Comparison of ENCODE assay signal across 1 cellular context in the genomic region with DNA sequence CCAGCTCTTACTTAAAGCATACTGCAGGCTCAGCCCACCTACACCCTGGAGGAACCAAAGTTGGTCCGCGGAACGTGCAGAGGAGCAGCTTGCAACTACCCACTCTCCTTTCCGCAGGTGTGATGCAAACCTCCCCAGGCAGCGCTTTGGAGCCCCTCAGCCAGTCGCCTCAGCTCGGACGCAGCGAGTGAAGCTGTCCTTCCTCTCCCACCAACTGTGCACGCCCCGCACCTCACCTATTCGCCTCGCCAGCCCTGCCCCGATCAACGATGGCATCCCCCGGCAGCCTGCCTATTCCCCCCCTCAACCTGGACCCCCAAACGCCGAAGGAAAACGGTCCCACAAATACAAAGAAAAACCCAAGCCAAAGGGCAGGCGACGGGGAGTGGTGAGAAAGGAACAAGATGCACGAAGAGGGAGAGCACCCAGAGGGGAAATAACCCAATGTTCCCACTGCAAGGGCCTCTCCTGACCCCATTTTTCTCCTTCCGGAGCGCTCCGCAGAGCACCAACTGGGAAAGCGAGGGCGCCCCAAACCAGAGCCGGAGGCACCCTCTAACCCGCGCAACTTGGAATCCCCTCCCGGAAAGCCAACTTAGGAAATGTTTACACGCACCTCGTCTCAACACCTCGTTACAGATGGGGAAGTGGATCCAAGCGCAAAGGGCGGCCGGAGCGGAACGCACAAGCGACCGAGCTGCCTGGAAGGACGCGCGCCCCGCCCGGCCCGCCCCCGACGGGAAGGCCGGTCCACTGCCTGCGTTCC.
TF ChIP-seq lines count a peak whose summit lies in the region.

No MANE protein-coding gene starts in this region.

TF ChIP-seq in GM23338, 12 proteins besides CTCF, POLR2A, EP300 and RAD21 (continued from another document):
- TF ChIP-seq, protein P1, sequence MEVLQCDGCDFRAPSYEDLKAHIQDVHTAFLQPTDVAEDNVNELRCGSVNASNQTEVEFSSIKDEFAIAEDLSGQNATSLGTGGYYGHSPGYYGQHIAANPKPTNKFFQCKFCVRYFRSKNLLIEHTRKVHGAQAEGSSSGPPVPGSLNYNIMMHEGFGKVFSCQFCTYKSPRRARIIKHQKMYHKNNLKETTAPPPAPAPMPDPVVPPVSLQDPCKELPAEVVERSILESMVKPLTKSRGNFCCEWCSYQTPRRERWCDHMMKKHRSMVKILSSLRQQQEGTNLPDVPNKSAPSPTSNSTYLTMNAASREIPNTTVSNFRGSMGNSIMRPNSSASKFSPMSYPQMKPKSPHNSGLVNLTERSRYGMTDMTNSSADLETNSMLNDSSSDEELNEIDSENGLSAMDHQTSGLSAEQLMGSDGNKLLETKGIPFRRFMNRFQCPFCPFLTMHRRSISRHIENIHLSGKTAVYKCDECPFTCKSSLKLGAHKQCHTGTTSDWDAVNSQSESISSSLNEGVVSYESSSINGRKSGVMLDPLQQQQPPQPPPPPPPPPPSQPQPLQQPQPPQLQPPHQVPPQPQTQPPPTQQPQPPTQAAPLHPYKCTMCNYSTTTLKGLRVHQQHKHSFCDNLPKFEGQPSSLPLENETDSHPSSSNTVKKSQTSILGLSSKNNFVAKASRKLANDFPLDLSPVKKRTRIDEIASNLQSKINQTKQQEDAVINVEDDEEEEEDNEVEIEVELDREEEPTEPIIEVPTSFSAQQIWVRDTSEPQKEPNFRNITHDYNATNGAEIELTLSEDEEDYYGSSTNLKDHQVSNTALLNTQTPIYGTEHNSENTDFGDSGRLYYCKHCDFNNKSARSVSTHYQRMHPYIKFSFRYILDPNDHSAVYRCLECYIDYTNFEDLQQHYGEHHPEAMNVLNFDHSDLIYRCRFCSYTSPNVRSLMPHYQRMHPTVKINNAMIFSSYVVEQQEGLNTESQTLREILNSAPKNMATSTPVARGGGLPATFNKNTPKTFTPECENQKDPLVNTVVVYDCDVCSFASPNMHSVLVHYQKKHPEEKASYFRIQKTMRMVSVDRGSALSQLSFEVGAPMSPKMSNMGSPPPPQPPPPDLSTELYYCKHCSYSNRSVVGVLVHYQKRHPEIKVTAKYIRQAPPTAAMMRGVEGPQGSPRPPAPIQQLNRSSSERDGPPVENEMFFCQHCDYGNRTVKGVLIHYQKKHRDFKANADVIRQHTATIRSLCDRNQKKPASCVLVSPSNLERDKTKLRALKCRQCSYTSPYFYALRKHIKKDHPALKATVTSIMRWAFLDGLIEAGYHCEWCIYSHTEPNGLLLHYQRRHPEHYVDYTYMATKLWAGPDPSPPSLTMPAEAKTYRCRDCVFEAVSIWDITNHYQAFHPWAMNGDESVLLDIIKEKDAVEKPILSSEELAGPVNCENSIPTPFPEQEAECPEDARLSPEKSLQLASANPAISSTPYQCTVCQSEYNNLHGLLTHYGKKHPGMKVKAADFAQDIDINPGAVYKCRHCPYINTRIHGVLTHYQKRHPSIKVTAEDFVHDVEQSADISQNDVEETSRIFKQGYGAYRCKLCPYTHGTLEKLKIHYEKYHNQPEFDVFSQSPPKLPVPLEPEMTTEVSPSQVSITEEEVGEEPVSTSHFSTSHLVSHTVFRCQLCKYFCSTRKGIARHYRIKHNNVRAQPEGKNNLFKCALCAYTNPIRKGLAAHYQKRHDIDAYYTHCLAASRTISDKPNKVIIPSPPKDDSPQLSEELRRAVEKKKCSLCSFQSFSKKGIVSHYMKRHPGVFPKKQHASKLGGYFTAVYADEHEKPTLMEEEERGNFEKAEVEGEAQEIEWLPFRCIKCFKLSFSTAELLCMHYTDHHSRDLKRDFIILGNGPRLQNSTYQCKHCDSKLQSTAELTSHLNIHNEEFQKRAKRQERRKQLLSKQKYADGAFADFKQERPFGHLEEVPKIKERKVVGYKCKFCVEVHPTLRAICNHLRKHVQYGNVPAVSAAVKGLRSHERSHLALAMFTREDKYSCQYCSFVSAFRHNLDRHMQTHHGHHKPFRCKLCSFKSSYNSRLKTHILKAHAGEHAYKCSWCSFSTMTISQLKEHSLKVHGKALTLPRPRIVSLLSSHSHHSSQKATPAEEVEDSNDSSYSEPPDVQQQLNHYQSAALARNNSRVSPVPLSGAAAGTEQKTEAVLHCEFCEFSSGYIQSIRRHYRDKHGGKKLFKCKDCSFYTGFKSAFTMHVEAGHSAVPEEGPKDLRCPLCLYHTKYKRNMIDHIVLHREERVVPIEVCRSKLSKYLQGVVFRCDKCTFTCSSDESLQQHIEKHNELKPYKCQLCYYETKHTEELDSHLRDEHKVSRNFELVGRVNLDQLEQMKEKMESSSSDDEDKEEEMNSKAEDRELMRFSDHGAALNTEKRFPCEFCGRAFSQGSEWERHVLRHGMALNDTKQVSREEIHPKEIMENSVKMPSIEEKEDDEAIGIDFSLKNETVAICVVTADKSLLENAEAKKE (CRISPR knock-in tag; IDR thresholded peaks at IDR 0.05), result no peak
